Comparison of ENCODE assay signal across 8 cellular contexts in genomic region chr11:68313574-68314202, GRCh38. TPM values are rescaled to one million over a fixed set of nuclear protein-coding genes. Genes with fewer than 3 reads are reported as not detected.
DNase-seq lines count a peak whose midpoint lies in the region; ATAC-seq and TF ChIP-seq lines count a peak whose summit lies in the region.

No MANE protein-coding gene starts in this region.

- intact Hi-C loops in A673 (cut with micrococcal nuclease; ENCODE audit: unreplicated experiment) (no loop called here), left cardiac atrium (cut with DNase I) (loop anchor here (2.0 to 5.0 kb wide), 2 partner anchors 59 to 69 kb away; no protein-coding TSS in a partner anchor)

- H3K36me3 ChIP-seq in A673 (ENCODE audit: insufficient read depth, low read length, poor library complexity, severe bottlenecking) (no peaks in the 10 kb centered on the region), H7 (replicated peaks; ENCODE audit: control insufficient read depth, insufficient read depth, low read length) (no peaks in the 10 kb centered on the region), skeletal muscle satellite cell (ENCODE audit: insufficient read depth, low read length) (no peaks in the 10 kb centered on the region)

- no peak for TF ChIP-seq CTCF in A673 (conservative IDR thresholded peaks at IDR 0.05; ENCODE audit: low read depth, low read length)

- H3K4me3 Mint-ChIP-seq in activated CD4-positive, alpha-beta memory T cell treated with anti-CD3 and anti-CD28 coated beads, Interleukin-2, amount 10 ng/mL, durations not matched to agents 7 days and 5 days, result peak overlapping the region; percentile 79

- peak overlapping the region; percentile 97 for H3K4me2 ChIP-seq in skeletal muscle satellite cell (ENCODE audit: low read length)

- peak overlapping the region; percentile 74 for H3K9ac ChIP-seq in skeletal muscle satellite cell (ENCODE audit: low read depth, low read length)

- H3K4me1 ChIP-seq in A673 (ENCODE audit: insufficient read depth, low read length, poor library complexity, severe bottlenecking), result peaks cover 17% of the 10 kb centered on the region
- peaks cover 36% of the 10 kb centered on the region for H3K4me1 ChIP-seq in skeletal muscle satellite cell (ENCODE audit: control insufficient read depth, insufficient read depth, low read length)

- peak; percentile 60 for DNase-seq in A673 (ENCODE audit: low spot score)
- peak; percentile 79 for DNase-seq in H7
- DNase-seq in activated CD4-positive, alpha-beta memory T cell treated with anti-CD3 and anti-CD28 coated beads, Interleukin-2, amount 10 ng/mL, durations not matched to agents 7 days and 5 days, result no peak
- DNase-seq in left cardiac atrium, result no peak

- no peaks in the 10 kb centered on the region for H3K27me3 ChIP-seq in A673 (replicated peaks; ENCODE audit: insufficient read depth, low read depth, low read length, poor library complexity)
- 0 out of 2 replicates have a peak, but pooled peaks cover 2% of the 10 kb centered on the region for H3K27me3 ChIP-seq in H7 (ENCODE audit: control insufficient read depth, insufficient read depth, low read length)
- H3K27me3 ChIP-seq in skeletal muscle satellite cell (ENCODE audit: control insufficient read depth, insufficient read depth, low read length), result no peaks in the 10 kb centered on the region

- H3K27ac ChIP-seq in A673 (ENCODE audit: low read depth, low read length, poor library complexity, severe bottlenecking), result peak overlapping the region; percentile 84

- TSS peak; percentile 59 for BruUV-seq in A673 (replicated peaks; lab: Mats Ljungman, UMichigan)

- CTCF ChIA-PET in A673 (lab: Charles Lee), result no interaction called here
- CTCF ChIA-PET in activated CD4-positive, alpha-beta memory T cell treated with anti-CD3 and anti-CD28 coated beads, Interleukin-2, amount 10 ng/mL, durations not matched to agents 7 days and 5 days (lab: Charles Lee), result no interaction called here

- peak; percentile 3 to 6 for ATAC-seq in left cardiac atrium
- no peak for ATAC-seq in HG03135 (IDR thresholded peaks at IDR 0.05; ENCODE audit: unreplicated experiment)
- no peak for ATAC-seq in HG03442 (IDR thresholded peaks at IDR 0.05; ENCODE audit: unreplicated experiment)
- no peak for ATAC-seq in HG02571 (IDR thresholded peaks at IDR 0.05; ENCODE audit: unreplicated experiment)

- H3K36me3 Mint-ChIP-seq in activated CD4-positive, alpha-beta memory T cell treated with anti-CD3 and anti-CD28 coated beads, Interleukin-2, amount 10 ng/mL, durations not matched to agents 7 days and 5 days (ENCODE audit: low read depth), result no peaks in the 10 kb centered on the region

- H3K9me3 Mint-ChIP-seq in activated CD4-positive, alpha-beta memory T cell treated with anti-CD3 and anti-CD28 coated beads, Interleukin-2, amount 10 ng/mL, durations not matched to agents 7 days and 5 days, result no peaks in the 10 kb centered on the region

- H3K9me3 ChIP-seq in A673 (ENCODE audit: low read depth, low read length, poor library complexity, severe bottlenecking) (no peaks in the 10 kb centered on the region), skeletal muscle satellite cell (replicated peaks; ENCODE audit: low read length) (no peaks in the 10 kb centered on the region)

- no peak overlapping the region for H3K27ac Mint-ChIP-seq in activated CD4-positive, alpha-beta memory T cell treated with anti-CD3 and anti-CD28 coated beads, Interleukin-2, amount 10 ng/mL, durations not matched to agents 7 days and 5 days

- peaks cover 35% of the 10 kb centered on the region for H3K27me3 Mint-ChIP-seq in activated CD4-positive, alpha-beta memory T cell treated with anti-CD3 and anti-CD28 coated beads, Interleukin-2, amount 10 ng/mL, durations not matched to agents 7 days and 5 days

- peaks cover 34% of the 10 kb centered on the region for H3K4me1 Mint-ChIP-seq in activated CD4-positive, alpha-beta memory T cell treated with anti-CD3 and anti-CD28 coated beads, Interleukin-2, amount 10 ng/mL, durations not matched to agents 7 days and 5 days

- POLR2A ChIA-PET in A673 (lab: Charles Lee; ENCODE audit: low non-redundant PET), result no interaction called here
- POLR2A ChIA-PET in activated CD4-positive, alpha-beta memory T cell treated with anti-CD3 and anti-CD28 coated beads, Interleukin-2, amount 10 ng/mL, durations not matched to agents 7 days and 5 days (lab: Charles Lee), result no interaction called here

- peak overlapping the region; percentile 75 for H3K4me3 ChIP-seq in A673 (ENCODE audit: low read depth, low read length, poor library complexity, severe bottlenecking)
- H3K4me3 ChIP-seq in H7 (ENCODE audit: insufficient read depth, low read depth, low read length), result peak overlapping the region; percentile 73
- H3K4me3 ChIP-seq in skeletal muscle satellite cell (ENCODE audit: low read length), result peak overlapping the region; percentile 80

RNA-seq across cellular contexts. Expression of gene LRP5, which starts 1.3 kb away (rescaled TPM):
- 67.0 and 76.3 TPM in 2 replicates for total RNA-seq in A673 (2021)
- 28.3 and 28.6 TPM in 2 replicates for total RNA-seq in H7 (2014; rRNA removed; shearing (Covaris generic))
- 10 to 100 TPM; 12.3 to 13.5 TPM for total RNA-seq in activated CD4-positive, alpha-beta memory T cell treated with anti-CD3 and anti-CD28 coated beads, Interleukin-2, amount 10 ng/mL, durations not matched to agents 7 days and 5 days
- total RNA-seq in left cardiac atrium, result 10 to 100 TPM; 53.4 to 60.3 TPM
- total RNA-seq in skeletal muscle satellite cell (2012; rRNA removed), result 11.8 and 12.9 TPM in 2 replicates

RNA-seq across cellular contexts. Expression of gene C11orf24, which starts 41.9 kb away (rescaled TPM):
- total RNA-seq in A673 (2021) (48.1 and 52.3 TPM in 2 replicates), left cardiac atrium (10 to 100 TPM; 28.7 to 42.0 TPM)
- 38.4 and 47.0 TPM in 2 replicates for total RNA-seq in H7 (2014; rRNA removed; shearing (Covaris generic))
- total RNA-seq in activated CD4-positive, alpha-beta memory T cell treated with anti-CD3 and anti-CD28 coated beads, Interleukin-2, amount 10 ng/mL, durations not matched to agents 7 days and 5 days, result 10 to 100 TPM; 24.0 to 27.4 TPM
- total RNA-seq in skeletal muscle satellite cell (2012; rRNA removed), result 36.0 and 71.0 TPM in 2 replicates

Comparison
In these comparisons a context has a peak if more than half of its experiments do, and no peak if none do; other contexts are left out.
1. DNase-seq: peak in A673 (single experiment) and H7 (single experiment); none in activated CD4-positive, alpha-beta memory T cell treated with anti-CD3 and anti-CD28 coated beads, Interleukin-2, amount 10 ng/mL, durations not matched to agents 7 days and 5 days (single experiment) and left cardiac atrium (single experiment).
2. ATAC-seq: peak in left cardiac atrium (2 of 2); none in HG03135 (single experiment), HG03442 (single experiment) and HG02571 (single experiment).
3. Peak in every context shown above with its lines, with median percentiles within 50 percentile points of each other: H3K4me3 ChIP-seq.